In the genomic region with DNA sequence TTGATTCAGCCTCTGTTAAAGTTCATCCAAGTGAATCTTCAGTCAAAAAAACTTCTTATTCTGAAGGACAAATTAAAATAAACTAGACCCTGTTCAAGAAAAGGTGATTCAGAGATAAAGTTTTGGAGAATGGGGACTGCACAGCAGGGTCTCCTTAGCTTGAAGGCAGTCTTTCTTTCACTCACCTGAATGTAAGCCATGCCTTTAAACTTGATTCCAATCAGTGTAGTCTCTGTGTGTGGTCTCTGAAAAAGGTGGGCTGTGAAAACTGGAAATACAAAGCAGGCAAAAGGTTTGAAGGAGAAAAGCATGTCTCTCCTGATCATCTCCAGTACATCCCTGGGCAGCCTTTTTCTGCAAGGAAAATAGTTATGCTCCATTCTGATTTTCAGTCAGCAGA, we compare ENCODE assay signal across 36 cellular contexts.
"Had no signal": no experiment of that assay in that cellular context is flagged by ENCODE, and none has a peak within 500 bp of the region (broad histone marks: within the 10 kb centered on the region; RNA-seq: fewer than 3 reads in every experiment).

No MANE protein-coding gene starts in this region.

- DNase-seq: activated effector memory CD4-positive, alpha-beta T cell treated with anti-CD3 and anti-CD28 coated beads, Interleukin-2, amount 50 U/mL, for 16 hours; activated effector memory CD4-positive, alpha-beta T cell treated with Interleukin-2 at 50 U/mL for 16 hours; activated gamma-delta T cell; activated gamma-delta T cell treated with Interleukin-2 at 50 U/mL for 16 hours; activated naive CD4-positive, alpha-beta T cell; activated naive CD4-positive, alpha-beta T cell treated with anti-CD3 and anti-CD28 coated beads for 36 hours; activated naive CD4-positive, alpha-beta T cell treated with anti-CD3 and anti-CD28 coated beads, Interleukin-2, amount 10 ng/mL, durations not matched to agents 7 days and 5 days; activated naive CD4-positive, alpha-beta T cell treated with anti-CD3 and anti-CD28 coated beads, Interleukin-2, amount 50 U/mL, for 16 hours; activated naive CD4-positive, alpha-beta T cell treated with Interleukin-2 at 50 U/mL for 16 hours; activated naive CD8-positive, alpha-beta T cell treated with anti-CD3 and anti-CD28 coated beads for 36 hours; activated naive CD8-positive, alpha-beta T cell treated with anti-CD3 and anti-CD28 coated beads, Interleukin-2, amount 10 ng/mL, durations not matched to agents 7 days and 5 days; activated naive CD8-positive, alpha-beta T cell treated with anti-CD3 and anti-CD28 coated beads, Interleukin-2, amount 50 U/mL, for 24 hours; activated T-cell treated with anti-CD3 and anti-CD28 coated beads, Interleukin-2, amount 50 U/mL, for 4 hours; activated T-cell treated with anti-CD3 and anti-CD28 coated beads, Interleukin-2, amount 50 U/mL, for 48 hours; activated T-cell treated with anti-CD3 and anti-CD28 coated beads, Interleukin-2, amount 50 U/mL, for 72 hours; adrenal gland; amniotic stem cell; amygdala; anterior cingulate cortex; aorta; body of pancreas; brain microvascular endothelial cell; caudate nucleus; central memory CD4-positive, alpha-beta T cell; cerebellar nuclear complex had no signal

- H3K9me3 Mint-ChIP-seq: activated naive CD4-positive, alpha-beta T cell treated with anti-CD3 and anti-CD28 coated beads for 36 hours; activated naive CD4-positive, alpha-beta T cell treated with anti-CD3 and anti-CD28 coated beads, Interleukin-2, amount 10 ng/mL, durations not matched to agents 7 days and 5 days; activated naive CD4-positive, alpha-beta T cell treated with anti-CD3 and anti-CD28 coated beads, Interleukin-2, amount 50 U/mL, for 24 hours; activated naive CD4-positive, alpha-beta T cell treated with anti-CD3 and anti-CD28 coated beads, Interleukin-2, amount 50 U/mL, for 72 hours; activated naive CD8-positive, alpha-beta T cell treated with anti-CD3 and anti-CD28 coated beads for 36 hours; activated naive CD8-positive, alpha-beta T cell treated with anti-CD3 and anti-CD28 coated beads, Interleukin-2, amount 10 ng/mL, durations not matched to agents 7 days and 5 days; activated naive CD8-positive, alpha-beta T cell treated with anti-CD3 and anti-CD28 coated beads, Interleukin-2, amount 50 U/mL, for 24 hours; activated T-cell treated with anti-CD3 and anti-CD28 coated beads, Interleukin-2, amount 50 U/mL, for 4 hours; activated T-cell treated with anti-CD3 and anti-CD28 coated beads, Interleukin-2, amount 50 U/mL, for 72 hours; activated T-helper 1 cell treated with anti-CD3 and anti-CD28 coated beads, Interleukin-12 subunit alpha, Interleukin-12 subunit beta, Interleukin-2, Interleukin-4 antibody, amounts not matched to agents 30 ng/mL and 10 ng/mL and 1 ng/mL, durations not matched to agents 14 hours and 24 hours and 36 hours; activated T-helper 17 cell treated with anti-CD3 and anti-CD28 coated beads, Interleukin-2, amount 50 U/mL, for 72 hours; activated T-helper 2 cell treated with anti-CD3 and anti-CD28 coated beads, Interferon-gamma antibody, Interleukin-2, Interleukin-4, amounts not matched to agents 10 μg/mL and 5 μg/mL and 100 μg/mL, durations not matched to agents 14 hours and 24 hours and 36 hours; central memory CD8-positive, alpha-beta T cell had no signal

- ATAC-seq: activated naive CD4-positive, alpha-beta T cell treated with anti-CD3 and anti-CD28 coated beads, Interleukin-2, amount 50 U/mL, for 72 hours; activated naive CD8-positive, alpha-beta T cell treated with anti-CD3 and anti-CD28 coated beads, Interleukin-2, amount 50 U/mL, for 24 hours; activated T-cell treated with anti-CD3 and anti-CD28 coated beads, Interleukin-2, amount 50 U/mL, for 4 hours; activated T-cell treated with anti-CD3 and anti-CD28 coated beads, Interleukin-2, amount 50 U/mL, for 72 hours; activated T-helper 17 cell treated with anti-CD3 and anti-CD28 coated beads, Interleukin-2, amount 50 U/mL, for 72 hours; body of pancreas had no signal

- H3K4me3 ChIP-seq: adrenal gland, ascending aorta, body of pancreas, breast epithelium, cardiac muscle cell had no signal

- H3K27ac Mint-ChIP-seq: activated naive CD4-positive, alpha-beta T cell treated with anti-CD3 and anti-CD28 coated beads for 36 hours; activated naive CD4-positive, alpha-beta T cell treated with anti-CD3 and anti-CD28 coated beads, Interleukin-2, amount 10 ng/mL, durations not matched to agents 7 days and 5 days; activated naive CD4-positive, alpha-beta T cell treated with anti-CD3 and anti-CD28 coated beads, Interleukin-2, amount 50 U/mL, for 24 hours; activated naive CD4-positive, alpha-beta T cell treated with anti-CD3 and anti-CD28 coated beads, Interleukin-2, amount 50 U/mL, for 72 hours; activated naive CD8-positive, alpha-beta T cell; activated naive CD8-positive, alpha-beta T cell treated with anti-CD3 and anti-CD28 coated beads for 36 hours; activated naive CD8-positive, alpha-beta T cell treated with anti-CD3 and anti-CD28 coated beads, Interleukin-2, amount 10 ng/mL, durations not matched to agents 7 days and 5 days; activated naive CD8-positive, alpha-beta T cell treated with anti-CD3 and anti-CD28 coated beads, Interleukin-2, amount 50 U/mL, for 24 hours; activated T-cell treated with anti-CD3 and anti-CD28 coated beads, Interleukin-2, amount 50 U/mL, for 72 hours; activated T-helper 1 cell treated with anti-CD3 and anti-CD28 coated beads, Interleukin-12 subunit alpha, Interleukin-12 subunit beta, Interleukin-2, Interleukin-4 antibody, amounts not matched to agents 30 ng/mL and 10 ng/mL and 1 ng/mL, durations not matched to agents 14 hours and 24 hours and 36 hours; activated T-helper 17 cell treated with anti-CD3 and anti-CD28 coated beads, Interleukin-2, amount 50 U/mL, for 72 hours; activated T-helper 2 cell treated with anti-CD3 and anti-CD28 coated beads, Interferon-gamma antibody, Interleukin-2, Interleukin-4, amounts not matched to agents 10 μg/mL and 5 μg/mL and 100 μg/mL, durations not matched to agents 14 hours and 24 hours and 36 hours; brain had no signal

- H3K27ac ChIP-seq: adrenal gland, ascending aorta, body of pancreas, brain microvascular endothelial cell, breast epithelium, cardiac muscle cell had no signal

- H3K36me3 Mint-ChIP-seq: activated naive CD4-positive, alpha-beta T cell treated with anti-CD3 and anti-CD28 coated beads, Interleukin-2, amount 10 ng/mL, durations not matched to agents 7 days and 5 days; activated naive CD4-positive, alpha-beta T cell treated with anti-CD3 and anti-CD28 coated beads, Interleukin-2, amount 50 U/mL, for 24 hours; activated naive CD4-positive, alpha-beta T cell treated with anti-CD3 and anti-CD28 coated beads, Interleukin-2, amount 50 U/mL, for 72 hours; activated naive CD8-positive, alpha-beta T cell; activated naive CD8-positive, alpha-beta T cell treated with anti-CD3 and anti-CD28 coated beads for 36 hours; activated naive CD8-positive, alpha-beta T cell treated with anti-CD3 and anti-CD28 coated beads, Interleukin-2, amount 10 ng/mL, durations not matched to agents 7 days and 5 days; brain had no signal

- H3K4me3 Mint-ChIP-seq: activated naive CD4-positive, alpha-beta T cell treated with anti-CD3 and anti-CD28 coated beads for 36 hours; activated naive CD4-positive, alpha-beta T cell treated with anti-CD3 and anti-CD28 coated beads, Interleukin-2, amount 10 ng/mL, durations not matched to agents 7 days and 5 days; activated naive CD4-positive, alpha-beta T cell treated with anti-CD3 and anti-CD28 coated beads, Interleukin-2, amount 50 U/mL, for 24 hours; activated naive CD8-positive, alpha-beta T cell; activated naive CD8-positive, alpha-beta T cell treated with anti-CD3 and anti-CD28 coated beads for 36 hours; activated naive CD8-positive, alpha-beta T cell treated with anti-CD3 and anti-CD28 coated beads, Interleukin-2, amount 10 ng/mL, durations not matched to agents 7 days and 5 days; activated naive CD8-positive, alpha-beta T cell treated with anti-CD3 and anti-CD28 coated beads, Interleukin-2, amount 50 U/mL, for 24 hours; activated T-cell treated with anti-CD3 and anti-CD28 coated beads, Interleukin-2, amount 50 U/mL, for 4 hours; activated T-cell treated with anti-CD3 and anti-CD28 coated beads, Interleukin-2, amount 50 U/mL, for 72 hours; activated T-helper 1 cell treated with anti-CD3 and anti-CD28 coated beads, Interleukin-12 subunit alpha, Interleukin-12 subunit beta, Interleukin-2, Interleukin-4 antibody, amounts not matched to agents 30 ng/mL and 10 ng/mL and 1 ng/mL, durations not matched to agents 14 hours and 24 hours and 36 hours; activated T-helper 17 cell treated with anti-CD3 and anti-CD28 coated beads, Interleukin-2, amount 50 U/mL, for 72 hours; brain; central memory CD8-positive, alpha-beta T cell had no signal

- H3K9me3 ChIP-seq: adrenal gland, ascending aorta, body of pancreas, breast epithelium had no signal

- H3K27me3 ChIP-seq: adrenal gland, ascending aorta, body of pancreas, brain microvascular endothelial cell, breast epithelium, cardiac muscle cell had no signal

- H3K27me3 Mint-ChIP-seq: activated naive CD4-positive, alpha-beta T cell treated with anti-CD3 and anti-CD28 coated beads, Interleukin-2, amount 10 ng/mL, durations not matched to agents 7 days and 5 days; brain had no signal

- H3K4me1 Mint-ChIP-seq: activated naive CD4-positive, alpha-beta T cell treated with anti-CD3 and anti-CD28 coated beads, Interleukin-2, amount 10 ng/mL, durations not matched to agents 7 days and 5 days; activated naive CD4-positive, alpha-beta T cell treated with anti-CD3 and anti-CD28 coated beads, Interleukin-2, amount 50 U/mL, for 24 hours; activated naive CD8-positive, alpha-beta T cell treated with anti-CD3 and anti-CD28 coated beads for 36 hours; activated naive CD8-positive, alpha-beta T cell treated with anti-CD3 and anti-CD28 coated beads, Interleukin-2, amount 10 ng/mL, durations not matched to agents 7 days and 5 days; activated naive CD8-positive, alpha-beta T cell treated with anti-CD3 and anti-CD28 coated beads, Interleukin-2, amount 50 U/mL, for 24 hours; activated T-helper 17 cell treated with anti-CD3 and anti-CD28 coated beads, Interleukin-2, amount 50 U/mL, for 72 hours; central memory CD8-positive, alpha-beta T cell had no signal

- H3K36me3 ChIP-seq: adrenal gland, ascending aorta, brain microvascular endothelial cell, breast epithelium, cardiac muscle cell had no signal

- H3K4me1 ChIP-seq: adrenal gland, ascending aorta, body of pancreas, breast epithelium had no signal
